ENCODE assay signal across 19 cellular contexts in genomic region chr9:82247318-82247717, GRCh38.
DNase-seq lines count a peak whose midpoint lies in the region; ATAC-seq and TF ChIP-seq lines count a peak whose summit lies in the region.
"Had no signal": no experiment of that assay in that cellular context is flagged by ENCODE, and none has a peak within 500 bp of the region (broad histone marks: within the 10 kb centered on the region; RNA-seq: fewer than 3 reads in every experiment).

No MANE protein-coding gene starts in this region.

- no peak overlapping the region for H3K4me3 ChIP-seq in NB4 (ENCODE audit: low read depth, low read length)
- H3K4me3 ChIP-seq in naive thymus-derived CD4-positive, alpha-beta T cell (ENCODE audit: low read length), result no peak overlapping the region
- H3K4me3 ChIP-seq: mucosa of descending colon, tibial nerve had no signal

- H3K27ac ChIP-seq in naive thymus-derived CD4-positive, alpha-beta T cell (ENCODE audit: low read depth, low read length), result no peak overlapping the region
- H3K27ac ChIP-seq: tibial nerve, WERI-Rb-1 had no signal

- TF ChIP-seq POLR2A in NB4 (IDR thresholded peaks at IDR 0.05; ENCODE audit: extremely low read depth, insufficient read length), result no peak

- TF ChIP-seq CTCF in NB4 (IDR thresholded peaks at IDR 0.05; ENCODE audit: low read depth, low read length), result no peak

- no peak overlapping the region for H3K4me3 Mint-ChIP-seq in naive thymus-derived CD4-positive, alpha-beta T cell
- H3K4me3 Mint-ChIP-seq: CD4-positive, CD25-positive, alpha-beta regulatory T cell had no signal

- DNase-seq in H4 (ENCODE audit: low spot score) (peak; percentile 27), NB4 (ENCODE audit: low read depth) (peak; percentile 55), astrocyte of the hippocampus (ENCODE audit: low read depth, low spot score) (peak; percentile 15), ureter (ENCODE audit: low spot score) (no peak), NOMO-1 treated with DMSO at 0.1 percent for 48 hours (lab: John Stamatoyannopoulos, UW; ENCODE audit: unreplicated experiment) (no peak)
- DNase-seq in naive thymus-derived CD4-positive, alpha-beta T cell, result no peak
- DNase-seq: CD4-positive, CD25-positive, alpha-beta regulatory T cell; head of caudate nucleus; IMR-90; NCI-H1417 treated with DMSO at 0.1 percent for 48 hours; NCI-H2227 treated with DMSO at 0.1 percent for 48 hours; NK-92 treated with Interleukin-12 subunit alpha and Interleukin-12 subunit beta, amount 100 ng/mL, for 24 hours; occipital lobe; WERI-Rb-1 had no signal

- CTCF ChIA-PET in naive thymus-derived CD4-positive, alpha-beta T cell (lab: Charles Lee), result no interaction called here

- H3K27me3 Mint-ChIP-seq in naive thymus-derived CD4-positive, alpha-beta T cell, result no peaks in the 10 kb centered on the region
- H3K27me3 Mint-ChIP-seq: CD4-positive, CD25-positive, alpha-beta regulatory T cell had no signal

- ATAC-seq in naive thymus-derived CD4-positive, alpha-beta T cell, result peak; percentile 69
- ATAC-seq in GM21717 (IDR thresholded peaks at IDR 0.05; ENCODE audit: unreplicated experiment) (no peak), GM21529 (IDR thresholded peaks at IDR 0.05; ENCODE audit: unreplicated experiment) (no peak)
- ATAC-seq: mucosa of descending colon had no signal

- H3K36me3 Mint-ChIP-seq in naive thymus-derived CD4-positive, alpha-beta T cell, result no peaks in the 10 kb centered on the region
- H3K36me3 Mint-ChIP-seq: CD4-positive, CD25-positive, alpha-beta regulatory T cell had no signal

- peaks cover 0 to 16% (median 6%) of the 10 kb centered on the region in 11 donors for H3K9me3 Mint-ChIP-seq in naive thymus-derived CD4-positive, alpha-beta T cell

- no peaks in the 10 kb centered on the region for H3K27me3 ChIP-seq in naive thymus-derived CD4-positive, alpha-beta T cell (ENCODE audit: control insufficient read depth in 2 of 2, insufficient read depth in 2 of 2, low read length in 2 of 2)
- H3K27me3 ChIP-seq: tibial nerve had no signal

- POLR2A ChIA-PET in naive thymus-derived CD4-positive, alpha-beta T cell (lab: Charles Lee), result no interaction called here

- H3K4me1 ChIP-seq in naive thymus-derived CD4-positive, alpha-beta T cell (ENCODE audit: control insufficient read depth in 2 of 2, insufficient read depth in 2 of 2, low read length in 2 of 2), result no peaks in the 10 kb centered on the region
- H3K4me1 ChIP-seq: tibial nerve had no signal

- intact Hi-C loops in naive thymus-derived CD4-positive, alpha-beta T cell (cut with micrococcal nuclease), result no loop called here

- no peak overlapping the region for H3K27ac Mint-ChIP-seq in naive thymus-derived CD4-positive, alpha-beta T cell
- H3K27ac Mint-ChIP-seq: activated T-helper 2 cell treated with anti-CD3 and anti-CD28 coated beads, Interferon-gamma antibody, Interleukin-2, Interleukin-4, amounts not matched to agents 10 μg/mL and 5 μg/mL and 100 μg/mL, durations not matched to agents 14 hours and 24 hours and 36 hours; CD4-positive, CD25-positive, alpha-beta regulatory T cell had no signal

- H3K36me3 ChIP-seq in naive thymus-derived CD4-positive, alpha-beta T cell (ENCODE audit: control insufficient read depth in 2 of 3, insufficient read depth in 3 of 3, low read length in 3 of 3), result no peaks in the 10 kb centered on the region
- H3K36me3 ChIP-seq: tibial nerve, WERI-Rb-1 had no signal

- H3K9me3 ChIP-seq in naive thymus-derived CD4-positive, alpha-beta T cell (ENCODE audit: control insufficient read depth in 2 of 3, low read length in 3 of 3), result no peaks in the 10 kb centered on the region
- H3K9me3 ChIP-seq: mucosa of descending colon had no signal

- H3K4me1 Mint-ChIP-seq in naive thymus-derived CD4-positive, alpha-beta T cell, result no peaks in the 10 kb centered on the region
- H3K4me1 Mint-ChIP-seq: CD4-positive, CD25-positive, alpha-beta regulatory T cell had no signal

Comparison
In these comparisons a context has a peak if more than half of its experiments do, and no peak if none do; other contexts are left out.
1. DNase-seq: peak in H4 (single experiment), NB4 (single experiment) and astrocyte of the hippocampus (single experiment); none in naive thymus-derived CD4-positive, alpha-beta T cell (0 of 9), ureter (single experiment) and NOMO-1 treated with DMSO at 0.1 percent for 48 hours (single experiment).